Comparison of ENCODE assay signal across 19 cellular contexts in the genomic region with DNA sequence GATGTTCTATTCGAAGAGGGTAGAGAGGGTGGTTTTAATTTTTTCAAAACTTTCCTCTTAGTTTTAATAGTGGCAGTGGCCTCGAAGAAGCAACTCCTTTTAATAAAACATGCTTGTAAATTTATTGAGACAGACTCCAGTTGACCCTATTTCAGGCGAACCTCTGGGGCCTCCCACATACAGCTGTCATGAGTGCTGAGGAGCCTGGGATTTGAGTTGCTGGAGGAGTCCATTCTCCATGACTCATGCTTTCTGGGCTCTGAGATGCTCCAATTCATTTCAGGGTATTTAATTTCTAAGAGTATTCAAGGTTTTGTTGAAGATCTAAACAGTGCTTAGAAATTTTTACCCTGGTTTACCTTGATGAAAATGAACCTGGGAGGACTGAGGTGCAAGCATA.
"Had no signal": no experiment of that assay in that cellular context is flagged by ENCODE, and none has a peak within 500 bp of the region (broad histone marks: within the 10 kb centered on the region; RNA-seq: fewer than 3 reads in every experiment).

No MANE protein-coding gene starts in this region.

- H3K4me1 Mint-ChIP-seq: activated naive CD8-positive, alpha-beta T cell treated with anti-CD3 and anti-CD28 coated beads, Interleukin-2, amount 50 U/mL, for 24 hours; mesothelial cell of epicardium; naive thymus-derived CD8-positive, alpha-beta T cell had no signal

- DNase-seq: activated CD4-positive, alpha-beta T cell treated with anti-CD3 and anti-CD28 coated beads for 1 hour; activated CD4-positive, alpha-beta T cell treated with anti-CD3 and anti-CD28 coated beads, Interleukin-2, amount 50 U/mL, for 1 hour; activated CD8-positive, alpha-beta T cell treated with anti-CD3 and anti-CD28 coated beads, Interleukin-2, amount 10 ng/mL, durations not matched to agents 7 days and 5 days; activated gamma-delta T cell; activated naive CD4-positive, alpha-beta T cell treated with anti-CD3 and anti-CD28 coated beads, Interleukin-2, amount 50 U/mL, for 16 hours; activated naive CD8-positive, alpha-beta T cell treated with anti-CD3 and anti-CD28 coated beads, Interleukin-2, amount 50 U/mL, for 24 hours; left colon; naive thymus-derived CD8-positive, alpha-beta T cell; spleen; stimulated activated CD4-positive, alpha-beta T cell treated with anti-CD3 and anti-CD28 coated beads, Interleukin-4, amount 100 ng/mL, for 4 hours; T-helper 1 cell; tibial artery had no signal

- H3K36me3 Mint-ChIP-seq: mesothelial cell of epicardium had no signal

- H3K9me3 ChIP-seq: body of pancreas, spleen, tibial artery had no signal

- FAIRE-seq: TTC549 had no signal

- H3K9me3 Mint-ChIP-seq: activated naive CD8-positive, alpha-beta T cell treated with anti-CD3 and anti-CD28 coated beads, Interleukin-2, amount 50 U/mL, for 24 hours; mesothelial cell of epicardium; stimulated activated naive CD8-positive, alpha-beta T cell treated with anti-CD3 and anti-CD28 coated beads, Interleukin-15, Interleukin-2, amounts not matched to agents 100 ng/mL and 50 ng/mL, for 24 hours had no signal

- H3K27me3 Mint-ChIP-seq: activated naive CD8-positive, alpha-beta T cell treated with anti-CD3 and anti-CD28 coated beads, Interleukin-2, amount 50 U/mL, for 24 hours; stimulated activated naive CD8-positive, alpha-beta T cell treated with anti-CD3 and anti-CD28 coated beads, Interleukin-15, Interleukin-2, amounts not matched to agents 100 ng/mL and 50 ng/mL, for 24 hours had no signal

- H3K4me1 ChIP-seq: body of pancreas, parathyroid adenoma, spleen, tibial artery had no signal

- H3K27ac Mint-ChIP-seq: activated CD8-positive, alpha-beta T cell treated with anti-CD3 and anti-CD28 coated beads, Interleukin-2, amount 10 ng/mL, durations not matched to agents 7 days and 5 days; activated naive CD8-positive, alpha-beta T cell treated with anti-CD3 and anti-CD28 coated beads, Interleukin-2, amount 50 U/mL, for 24 hours; activated T-helper 1 cell treated with anti-CD3 and anti-CD28 coated beads, Interleukin-12 subunit alpha, Interleukin-12 subunit beta, Interleukin-2, Interleukin-4 antibody, amounts not matched to agents 30 ng/mL and 10 ng/mL and 1 ng/mL, durations not matched to agents 14 hours and 24 hours and 36 hours; mesothelial cell of epicardium; naive thymus-derived CD8-positive, alpha-beta T cell; stimulated activated naive CD8-positive, alpha-beta T cell treated with anti-CD3 and anti-CD28 coated beads, Interleukin-15, Interleukin-2, amounts not matched to agents 100 ng/mL and 50 ng/mL, for 24 hours had no signal

- H3K27ac ChIP-seq: body of pancreas, cardiac muscle cell, parathyroid adenoma, spleen, tibial artery had no signal

- H3K27me3 ChIP-seq: body of pancreas, cardiac muscle cell, spleen, tibial artery had no signal

- H3K36me3 ChIP-seq: cardiac muscle cell, spleen, tibial artery had no signal

- H3K4me3 Mint-ChIP-seq: activated CD8-positive, alpha-beta T cell treated with anti-CD3 and anti-CD28 coated beads, Interleukin-2, amount 10 ng/mL, durations not matched to agents 7 days and 5 days; activated naive CD8-positive, alpha-beta T cell treated with anti-CD3 and anti-CD28 coated beads, Interleukin-2, amount 50 U/mL, for 24 hours; activated T-helper 1 cell treated with anti-CD3 and anti-CD28 coated beads, Interleukin-12 subunit alpha, Interleukin-12 subunit beta, Interleukin-2, Interleukin-4 antibody, amounts not matched to agents 30 ng/mL and 10 ng/mL and 1 ng/mL, durations not matched to agents 14 hours and 24 hours and 36 hours; mesothelial cell of epicardium; naive thymus-derived CD8-positive, alpha-beta T cell; stimulated activated naive CD8-positive, alpha-beta T cell treated with anti-CD3 and anti-CD28 coated beads, Interleukin-15, Interleukin-2, amounts not matched to agents 100 ng/mL and 50 ng/mL, for 24 hours had no signal

- H3K4me3 ChIP-seq: body of pancreas, cardiac muscle cell, spleen, tibial artery had no signal

- ATAC-seq: activated CD8-positive, alpha-beta T cell treated with anti-CD3 and anti-CD28 coated beads, Interleukin-2, amount 10 ng/mL, durations not matched to agents 7 days and 5 days; activated naive CD8-positive, alpha-beta T cell treated with anti-CD3 and anti-CD28 coated beads, Interleukin-2, amount 50 U/mL, for 24 hours; body of pancreas; left colon; naive thymus-derived CD8-positive, alpha-beta T cell had no signal
